In genomic region chr4:13654158-13654797, GRCh38 we compare ENCODE assay signal across 8 cellular contexts. TPM values are rescaled to one million over a fixed set of nuclear protein-coding genes. Genes with fewer than 3 reads are reported as not detected.
DNase-seq lines count a peak whose midpoint lies in the region; ATAC-seq and TF ChIP-seq lines count a peak whose summit lies in the region.

No MANE protein-coding gene starts in this region.

- H3K4me1 ChIP-seq in GM23338 (ENCODE audit: insufficient read depth) (peaks cover 18% of the 10 kb centered on the region), neutrophil (ENCODE audit: control insufficient read depth in 1 of 2, insufficient read depth in 1 of 2, low read depth in 1 of 2, low read length in 1 of 2) (peaks cover 4 to 5% of the 10 kb centered on the region in 2 experiments)

- TF ChIP-seq CTCF in GM23338 (conservative IDR thresholded peaks at IDR 0.05; ENCODE audit: low read depth in 2 of 2): peak; percentile 62 to 93
- TF ChIP-seq CTCF in neutrophil (IDR thresholded peaks at IDR 0.05): peak; percentile 78

- peak overlapping the region; percentile 79 for H3K4me3 Mint-ChIP-seq in GM23338
- H3K4me3 Mint-ChIP-seq in activated naive CD4-positive, alpha-beta T cell treated with anti-CD3 and anti-CD28 coated beads, Interleukin-2, amount 10 ng/mL, durations not matched to agents 7 days and 5 days: peak overlapping the region; percentile 78

- CTCF ChIA-PET in activated naive CD4-positive, alpha-beta T cell treated with anti-CD3 and anti-CD28 coated beads, Interleukin-2, amount 10 ng/mL, durations not matched to agents 7 days and 5 days (lab: Charles Lee): interaction anchor here (0.8 to 3.7 kb wide), 13 partner anchors 8 to 1579 kb away, joined by 3 to 25 read pairs (median 5); partner anchors contain the start of gene BOD1L1

- H3K79me2 ChIP-seq in GM23338 (replicated peaks; ENCODE audit: insufficient read depth): no peaks in the 10 kb centered on the region

- H3K4me1 Mint-ChIP-seq in GM23338: peaks cover 18% of the 10 kb centered on the region
- peaks cover 12% of the 10 kb centered on the region for H3K4me1 Mint-ChIP-seq in activated naive CD4-positive, alpha-beta T cell treated with anti-CD3 and anti-CD28 coated beads, Interleukin-2, amount 10 ng/mL, durations not matched to agents 7 days and 5 days

- peaks cover 6% of the 10 kb centered on the region for H3K27me3 Mint-ChIP-seq in GM23338 (ENCODE audit: insufficient read depth, low read depth, poor library complexity)
- peaks cover 21% of the 10 kb centered on the region for H3K27me3 Mint-ChIP-seq in activated naive CD4-positive, alpha-beta T cell treated with anti-CD3 and anti-CD28 coated beads, Interleukin-2, amount 10 ng/mL, durations not matched to agents 7 days and 5 days

- peak overlapping the region; percentile 84 for H3K4me2 ChIP-seq in GM23338

- ATAC-seq in GM23338: peak; percentile 96

- no peaks in the 10 kb centered on the region for H3F3A ChIP-seq in GM23338 (replicated peaks; ENCODE audit: low read depth)

- no peaks in the 10 kb centered on the region for H4K20me1 ChIP-seq in GM23338 (replicated peaks; ENCODE audit: insufficient read depth)

- no peaks in the 10 kb centered on the region for H3K36me3 Mint-ChIP-seq in GM23338 (ENCODE audit: low read depth)
- no peaks in the 10 kb centered on the region for H3K36me3 Mint-ChIP-seq in activated naive CD4-positive, alpha-beta T cell treated with anti-CD3 and anti-CD28 coated beads, Interleukin-2, amount 10 ng/mL, durations not matched to agents 7 days and 5 days

- in situ Hi-C loops in SK-MEL-5 (cut with HindIII; ENCODE audit: low pct_unique_long_range_greater_than_20kb, low sequenced_read_pairs): no loop called here

- no peak overlapping the region for H3K27ac Mint-ChIP-seq in GM23338
- H3K27ac Mint-ChIP-seq in activated naive CD4-positive, alpha-beta T cell treated with anti-CD3 and anti-CD28 coated beads, Interleukin-2, amount 10 ng/mL, durations not matched to agents 7 days and 5 days: no peak overlapping the region

- peak overlapping the region; percentile 98 for H2AFZ ChIP-seq in GM23338

- DNase-seq in ELF-1 (ENCODE audit: low read depth, low spot score) (peak; percentile 92), GM23338 (ENCODE audit: low spot score) (peak; percentile 92), Kasumi-1 (lab: John Stamatoyannopoulos, UW) (peak; percentile 52 to 62), SK-MEL-5 (ENCODE audit: low read depth, low spot score) (peak; percentile 87), globus pallidus (ENCODE audit: low spot score) (peak; percentile 79), substantia nigra (lab: John Stamatoyannopoulos, UW) (peak; percentile 8 to 89 (median 76))
- DNase-seq in activated naive CD4-positive, alpha-beta T cell treated with anti-CD3 and anti-CD28 coated beads, Interleukin-2, amount 10 ng/mL, durations not matched to agents 7 days and 5 days: peak; percentile 87

- H3K27ac ChIP-seq in GM23338 (ENCODE audit: low read depth) (no peak overlapping the region), neutrophil (no peak overlapping the region), substantia nigra (ENCODE audit: low read depth, low read length, poor library complexity, severe bottlenecking) (peak overlapping the region; percentile 76)

- no peaks in the 10 kb centered on the region for H3K9me3 ChIP-seq in neutrophil

- no peaks in the 10 kb centered on the region; the same call in 2 of the 3 replicates for H3K9me3 Mint-ChIP-seq in GM23338
- H3K9me3 Mint-ChIP-seq in activated naive CD4-positive, alpha-beta T cell treated with anti-CD3 and anti-CD28 coated beads, Interleukin-2, amount 10 ng/mL, durations not matched to agents 7 days and 5 days: no peaks in the 10 kb centered on the region

- H3K4me3 ChIP-seq in GM23338 (peak overlapping the region; percentile 67), neutrophil (ENCODE audit: low read depth in 1 of 2, low read length in 1 of 2) (peak overlapping the region; percentile 64 to 79)

- peaks cover 3% of the 10 kb centered on the region for H3K9me2 ChIP-seq in GM23338 (ENCODE audit: insufficient read depth)

- H3K36me3 ChIP-seq in GM23338 (ENCODE audit: insufficient read depth): no peaks in the 10 kb centered on the region
- no peaks in the 10 kb centered on the region for H3K36me3 ChIP-seq in neutrophil

- H3K27me3 ChIP-seq in GM23338 (ENCODE audit: insufficient read depth) (no peaks in the 10 kb centered on the region), neutrophil (peaks cover 6% of the 10 kb centered on the region)

TF ChIP-seq in GM23338, 12 proteins besides CTCF, POLR2A, EP300 and RAD21:
- TF ChIP-seq STAT1 (IDR thresholded peaks at IDR 0.05; ENCODE audit: unreplicated experiment): no peak
- TF ChIP-seq EZH2 (IDR thresholded peaks at IDR 0.05; ENCODE audit: low read depth, unreplicated experiment): no peak
- 0 out of 2 replicates have a peak, but pooled peaks have one; percentile 24 for TF ChIP-seq POLR2AphosphoS5 (IDR thresholded peaks at IDR 0.05; ENCODE audit: low read depth)

RNA-seq across cellular contexts. Expression of gene BOD1L1, which starts 26.8 kb away (rescaled TPM):
- total RNA-seq in GM23338 (2014; rRNA removed; shearing (Covaris generic)): 31.6 and 43.2 TPM in 2 replicates
- polyA plus RNA-seq in GM23338 (2016; fragmentation: Nextera tagmentation; extraction: Ambion mirVana): 13.8 and 18.2 TPM in 2 replicates
- 23.7 and 30.2 TPM in 2 replicates for total RNA-seq in SK-MEL-5 (2014; rRNA removed; shearing (Covaris generic))
- polyA plus RNA-seq in SK-MEL-5 (2015; cell fraction: cytosol; rRNA removed): 18.8 and 28.5 TPM in 2 replicates
- 48.6 and 64.8 TPM in 2 replicates for polyA plus RNA-seq in SK-MEL-5 (2015; cell fraction: nucleus; rRNA removed)
